3 cellular contexts compared by ENCODE assay signal in genomic region chr14:76682367-76682766, GRCh38.
TF ChIP-seq lines count a peak whose summit lies in the region.

No MANE protein-coding gene starts in this region.

TF ChIP-seq in HCT116, 20 proteins besides CTCF, POLR2A, EP300 and RAD21:
- no peak for TF ChIP-seq ELF1 (IDR thresholded peaks at IDR 0.05; ENCODE audit: borderline replicate concordance, low read depth)
- TF ChIP-seq CBX3 (IDR thresholded peaks at IDR 0.05; ENCODE audit: low read depth) = 0 out of 2 replicates have a peak, but pooled peaks have one; percentile 43
TF ChIP-seq in HCT116: peak in this region for 1.

TF ChIP-seq in WTC11, 78 proteins besides CTCF, POLR2A, EP300 and RAD21:
- TF ChIP-seq ARID4B (CRISPR knock-in tag; IDR thresholded peaks at IDR 0.05; ENCODE audit: borderline replicate concordance) = no peak
- TF ChIP-seq GTF2I (CRISPR knock-in tag; conservative IDR thresholded peaks at IDR 0.05) = peak; percentile 46; the same call in 1 of the 2 replicates

TF ChIP-seq in H1, 55 proteins besides CTCF, POLR2A, EP300 and RAD21:
- TF ChIP-seq ATF3 (IDR thresholded peaks at IDR 0.05; ENCODE audit: insufficient read depth, low read depth, low read length) (no peak), TEAD4 (IDR thresholded peaks at IDR 0.05; ENCODE audit: low read depth, low read length) (no peak), HDAC2 (IDR thresholded peaks at IDR 0.05; ENCODE audit: borderline replicate concordance in 1 of 2, low read depth in 2 of 2, low read length in 2 of 2) (0 out of 4 replicates have a peak, but pooled peaks of 1 of the 2 experiments have one; percentile 40), CREB1 (IDR thresholded peaks at IDR 0.05) (no peak), KDM1A (IDR thresholded peaks at IDR 0.05; ENCODE audit: borderline replicate concordance, low read length) (peak; percentile 90)
